ENCODE assay signal across 8 cellular contexts in the genomic region with DNA sequence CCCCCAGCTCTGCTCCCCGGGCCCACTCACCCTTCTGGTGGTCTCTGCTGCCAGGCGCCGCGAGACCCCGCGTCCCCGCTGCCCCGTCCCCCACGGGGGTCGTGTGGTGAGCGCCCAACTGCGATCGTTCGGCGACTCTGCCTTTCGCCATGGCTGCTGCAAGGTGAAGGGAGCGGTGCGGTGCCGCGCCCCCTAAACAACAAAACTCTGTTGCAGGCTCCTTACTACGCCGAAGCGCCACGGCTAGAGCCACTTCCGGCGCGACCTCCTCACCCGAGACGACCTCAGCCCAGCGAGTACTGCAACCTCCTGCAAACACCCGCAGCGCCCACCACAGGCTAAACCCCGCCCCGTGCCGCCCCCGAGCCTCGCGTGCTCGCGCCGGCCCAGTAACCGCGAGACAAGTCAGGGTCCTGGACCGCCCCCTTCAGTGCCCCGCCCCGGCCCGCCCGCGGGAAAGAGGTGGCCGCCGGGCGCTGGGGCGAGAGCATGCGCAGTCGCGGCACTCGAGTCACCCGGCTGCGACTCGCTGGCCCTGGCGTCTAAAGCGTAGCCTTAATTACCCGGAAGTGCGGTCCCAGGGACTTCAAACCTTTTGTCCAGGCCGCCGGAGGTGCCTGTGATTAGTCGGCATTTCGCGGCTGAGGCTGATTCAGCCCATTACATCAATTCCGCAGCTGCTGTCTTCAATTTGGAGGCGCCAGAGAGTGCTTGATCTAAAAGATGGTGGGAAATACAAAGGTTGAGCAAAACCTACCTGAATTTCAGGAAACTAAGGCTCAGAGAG. TPM values are rescaled to one million over a fixed set of nuclear protein-coding genes. Genes with fewer than 3 reads are reported as not detected.
DNase-seq lines count a peak whose midpoint lies in the region; ATAC-seq, FAIRE-seq and TF ChIP-seq lines count a peak whose summit lies in the region.

A gene with protein sequence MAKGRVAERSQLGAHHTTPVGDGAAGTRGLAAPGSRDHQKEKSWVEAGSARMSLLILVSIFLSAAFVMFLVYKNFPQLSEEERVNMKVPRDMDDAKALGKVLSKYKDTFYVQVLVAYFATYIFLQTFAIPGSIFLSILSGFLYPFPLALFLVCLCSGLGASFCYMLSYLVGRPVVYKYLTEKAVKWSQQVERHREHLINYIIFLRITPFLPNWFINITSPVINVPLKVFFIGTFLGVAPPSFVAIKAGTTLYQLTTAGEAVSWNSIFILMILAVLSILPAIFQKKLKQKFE (minus strand): TSS at position 303 of the 787 bp plus-strand sequence. CDS start 152 bp downstream, at position 151.

- DNase-seq in GM12892 (ENCODE audit: insufficient read length) (peak; percentile 96), NCI-H146 (lab: John Stamatoyannopoulos, UW) (peak; percentile 99), T-helper 1 cell (peak; percentile 97 to 99 (median 98)), amniotic epithelial cell (ENCODE audit: low read depth) (peak; percentile 97), left cardiac atrium (peak; percentile 99), progenitor cell of endocrine pancreas (ENCODE audit: low spot score, unreplicated experiment) (peak; percentile 99), ureter (ENCODE audit: low spot score) (peak; percentile 98)

- FAIRE-seq in GM12892 (lab: Jason Lieb, UNC): peak; percentile 97

- intact Hi-C loops in left cardiac atrium (cut with DNase I): loop anchor here in 1 of 2 donors (5.0 kb wide), 1 partner anchor 48 kb away; no protein-coding TSS in a partner anchor

- TF ChIP-seq CTCF in progenitor cell of endocrine pancreas (IDR thresholded peaks at IDR 0.05; ENCODE audit: unreplicated experiment): peak; percentile 3

- H3K27ac Mint-ChIP-seq in progenitor cell of endocrine pancreas: peak within 1 kb of the TSS; percentile 99

- ATAC-seq in HG02852 (IDR thresholded peaks at IDR 0.05; ENCODE audit: unreplicated experiment) (peak; percentile 95), left cardiac atrium (peak; percentile 99)

- peak within 1 kb of the TSS; percentile 89 for H3K4me3 Mint-ChIP-seq in progenitor cell of endocrine pancreas (ENCODE audit: low read depth)

- no peaks in the 10 kb centered on the region for H3K36me3 Mint-ChIP-seq in progenitor cell of endocrine pancreas (ENCODE audit: insufficient read depth)

- H3K4me1 Mint-ChIP-seq in progenitor cell of endocrine pancreas (ENCODE audit: low read depth): peaks cover 37% of the 10 kb centered on the region

- H3K9me3 Mint-ChIP-seq in progenitor cell of endocrine pancreas (ENCODE audit: low read depth): no peaks in the 10 kb centered on the region

- peak; percentile 83 for TF ChIP-seq POLR2A in GM12892 (IDR thresholded peaks at IDR 0.05; ENCODE audit: low read depth, low read length)

- H3K27me3 Mint-ChIP-seq in progenitor cell of endocrine pancreas: no peaks in the 10 kb centered on the region

RNA-seq across cellular contexts. Expression of the gene that starts here (rescaled TPM):
- 15.5 TPM for polyA plus RNA-seq in GM12892 (2012; ENCODE audit: missing spikeins)
- 10 to 100 TPM; 18.3 to 20.7 TPM for total RNA-seq in left cardiac atrium
- 51.8 and 52.3 TPM in 2 replicates for total RNA-seq in progenitor cell of endocrine pancreas
- total RNA-seq in ureter: 37.0 TPM

Comparison
In these comparisons a context has a peak if more than half of its experiments do, and no peak if none do; other contexts are left out.
1. Peak in every context shown above with its lines: DNase-seq and ATAC-seq.